5 cellular contexts compared by ENCODE assay signal in genomic region chr4:9379881-9380280, GRCh38. TPM values are rescaled to one million over a fixed set of nuclear protein-coding genes. Genes with fewer than 3 reads are reported as not detected.
"Had no signal": no experiment of that assay in that cellular context is flagged by ENCODE, and none has a peak within 500 bp of the region (broad histone marks: within the 10 kb centered on the region; RNA-seq: fewer than 3 reads in every experiment).

No MANE protein-coding gene starts in this region.

RNA-seq across cellular contexts. Expression of gene USP17L30, which starts 17.0 kb away (rescaled TPM):
- total RNA-seq: M059J, PC-3, Peyer's patch, Right ventricle myocardium superior, SJSA1 had no signal

RNA-seq across cellular contexts. Expression of gene USP17L29, which starts 26.4 kb away (rescaled TPM):
- total RNA-seq: M059J, PC-3, Peyer's patch, Right ventricle myocardium superior, SJSA1 had no signal

RNA-seq across cellular contexts. Expression of gene USP17L28, which starts 31.2 kb away (rescaled TPM):
- total RNA-seq: M059J, PC-3, Peyer's patch, Right ventricle myocardium superior, SJSA1 had no signal

RNA-seq across cellular contexts. Expression of gene USP17L27, which starts 35.9 kb away (rescaled TPM):
- total RNA-seq: M059J, PC-3, Peyer's patch, Right ventricle myocardium superior, SJSA1 had no signal

RNA-seq across cellular contexts. Expression of gene USP17L5, which starts 40.7 kb away (rescaled TPM):
- total RNA-seq: M059J, PC-3, Peyer's patch, Right ventricle myocardium superior, SJSA1 had no signal
